21 cellular contexts compared by ENCODE assay signal in genomic region chr18:40875101-40875500, GRCh38.
A peak's percentile ranks its signal among the peaks of the same experiment; 100 is the strongest.
DNase-seq lines count a peak whose midpoint lies in the region; ATAC-seq, FAIRE-seq and TF ChIP-seq lines count a peak whose summit lies in the region.
"Had no signal": no experiment of that assay in that cellular context is flagged by ENCODE, and none has a peak within 500 bp of the region (broad histone marks: within the 10 kb centered on the region; RNA-seq: fewer than 3 reads in every experiment).

No MANE protein-coding gene starts in this region.

- H2AFZ ChIP-seq in smooth muscle cell (ENCODE audit: low read depth): peak overlapping the region; percentile 70
- no peak overlapping the region for H2AFZ ChIP-seq in HepG2 (ENCODE audit: low read length)

- H3K4me3 Mint-ChIP-seq in MCF 10A (ENCODE audit: unreplicated experiment): no peak overlapping the region
- H3K4me3 Mint-ChIP-seq: CD8-positive, alpha-beta T cell; T-cell had no signal

- BruUV-seq in MCF 10A (replicated peaks; lab: Mats Ljungman, UMichigan) (no TSS peak), HepG2 (replicated peaks; lab: Mats Ljungman, UMichigan) (no TSS peak)

- no peak for FAIRE-seq in HepG2 (lab: Jason Lieb, UNC)
- FAIRE-seq: A204.1 had no signal

- in situ Hi-C loops in HepG2 (cut with HindIII; ENCODE audit: extremely low pct_ligation_motif_present, low pct_unique_long_range_greater_than_20kb): no loop called here

- H3K79me2 ChIP-seq in smooth muscle cell (ENCODE audit: low read depth) (no peaks in the 10 kb centered on the region), HepG2 (ENCODE audit: insufficient read depth, low read length) (no peaks in the 10 kb centered on the region)

- H3K4me3 ChIP-seq in breast epithelium (no peak overlapping the region), smooth muscle cell (no peak overlapping the region), HepG2 (replicated peaks in 1 of 3; ENCODE audit: insufficient read depth in 1 of 3, low read depth in 2 of 3, low read length in 3 of 3) (no peak overlapping the region)
- H3K4me3 ChIP-seq: BLaER1 treated with 17β-estradiol and CSF1 and Interleukin-3, amounts not matched to agents 10 nM and 100 nM; HAP-1 had no signal

- intact Hi-C loops in MCF 10A (cut with micrococcal nuclease): loop anchor here (5.0 kb wide), 1 partner anchor 37 kb away; no protein-coding TSS in a partner anchor
- intact Hi-C loops in breast epithelium (cut with DNase I; ENCODE audit: low total_unique reads): no loop called here
- intact Hi-C loops in HepG2 (cut with micrococcal nuclease; ENCODE audit: unreplicated experiment): no loop called here

- TF ChIP-seq POLR2A in breast epithelium (IDR thresholded peaks at IDR 0.05) (no peak), HepG2 (IDR thresholded peaks at IDR 0.05; ENCODE audit: insufficient read depth in 1 of 2, low read depth in 2 of 2, low read length in 2 of 2) (no peak), GM18505 (IDR thresholded peaks at IDR 0.05; ENCODE audit: borderline replicate concordance, extremely low read depth, insufficient read depth, insufficient read length) (no peak)

- no peak overlapping the region for H3K27ac ChIP-seq in breast epithelium
- H3K27ac ChIP-seq in epithelial cell of prostate: peak overlapping the region; percentile 86
- no peak overlapping the region for H3K27ac ChIP-seq in smooth muscle cell (ENCODE audit: low read depth)
- no peak overlapping the region for H3K27ac ChIP-seq in HepG2 (ENCODE audit: extremely low read length, insufficient read depth, low read length)
- H3K27ac ChIP-seq: BLaER1 treated with 17β-estradiol and CSF1 and Interleukin-3, amounts not matched to agents 10 nM and 100 nM had no signal

- H4K20me1 ChIP-seq in smooth muscle cell (ENCODE audit: low read depth) (no peaks in the 10 kb centered on the region), HepG2 (ENCODE audit: insufficient read depth, low read length) (no peaks in the 10 kb centered on the region)
- H4K20me1 ChIP-seq: BLaER1 treated with 17β-estradiol and CSF1 and Interleukin-3, amounts not matched to agents 10 nM and 100 nM had no signal

- no peaks in the 10 kb centered on the region for H3K27me3 Mint-ChIP-seq in MCF 10A (ENCODE audit: insufficient read depth, unreplicated experiment)
- H3K27me3 Mint-ChIP-seq: T-cell had no signal

- H3K27me3 ChIP-seq in breast epithelium (no peaks in the 10 kb centered on the region), smooth muscle cell (ENCODE audit: low read depth) (no peaks in the 10 kb centered on the region), HepG2 (ENCODE audit: control insufficient read depth in 1 of 2, insufficient read depth in 2 of 2, low read length in 2 of 2) (no peaks in the 10 kb centered on the region)
- H3K27me3 ChIP-seq: BLaER1 treated with 17β-estradiol and CSF1 and Interleukin-3, amounts not matched to agents 10 nM and 100 nM had no signal

- H3K36me3 Mint-ChIP-seq in MCF 10A (ENCODE audit: insufficient read depth, unreplicated experiment): no peaks in the 10 kb centered on the region
- H3K36me3 Mint-ChIP-seq: CD8-positive, alpha-beta T cell; T-cell had no signal

- H3K9me3 ChIP-seq in breast epithelium: no peaks in the 10 kb centered on the region
- no peaks in the 10 kb centered on the region for H3K9me3 ChIP-seq in smooth muscle cell (replicated peaks; ENCODE audit: low read depth)
- H3K9me3 ChIP-seq in HepG2 (ENCODE audit: low read length): no peaks in the 10 kb centered on the region
- H3K9me3 ChIP-seq: BLaER1 treated with 17β-estradiol and CSF1 and Interleukin-3, amounts not matched to agents 10 nM and 100 nM; HAP-1; SK-N-SH had no signal

- DNase-seq in MCF 10A (ENCODE audit: unreplicated experiment) (no peak), breast epithelium (ENCODE audit: low spot score in 2 of 2) (no peak), NCI-H69 (lab: John Stamatoyannopoulos, UW) (peak; percentile 47), epithelial cell of prostate (ENCODE audit: low read depth, low spot score) (no peak), smooth muscle cell (lab: John Stamatoyannopoulos, UW; ENCODE audit: unreplicated experiment) (no peak), HepG2 (ENCODE audit: low spot score) (no peak)
- DNase-seq in effector CD4-positive, alpha-beta T cell: no peak
- DNase-seq: CD8-positive, alpha-beta T cell; DMS79; KBM-7; MV-4-11; NCI-H1694; NCI-H2081 treated with DMSO at 0.1 percent for 48 hours; NCI-H82; SHP77 treated with DMSO at 0.1 percent for 48 hours; SK-N-SH; T-cell had no signal

- TF ChIP-seq CTCF in MCF 10A (IDR thresholded peaks at IDR 0.05; ENCODE audit: unreplicated experiment): no peak
- TF ChIP-seq CTCF in breast epithelium (IDR thresholded peaks at IDR 0.05): no peak
- TF ChIP-seq CTCF in smooth muscle cell (IDR thresholded peaks at IDR 0.05; ENCODE audit: borderline replicate concordance, insufficient read depth, poor library complexity, severe bottlenecking): no peak
- no peak for TF ChIP-seq CTCF in HepG2 (CRISPR knock-in tag; IDR thresholded peaks at IDR 0.05)

- CTCF ChIA-PET in MCF 10A (lab: Yijun Ruan, JAX): no interaction called here
- CTCF ChIA-PET in HepG2 (lab: Yijun Ruan, JAX; ENCODE audit: low intra/inter-chr PET ratio, low total read pairs): no interaction called here

- H3K9ac ChIP-seq in smooth muscle cell (ENCODE audit: low read depth) (no peak overlapping the region), HepG2 (ENCODE audit: insufficient read depth, low read depth, low read length) (no peak overlapping the region)
- H3K9ac ChIP-seq: BLaER1 treated with 17β-estradiol and CSF1 and Interleukin-3, amounts not matched to agents 10 nM and 100 nM; SK-N-SH had no signal

- peak overlapping the region; percentile 73 for H3K27ac Mint-ChIP-seq in MCF 10A (ENCODE audit: low read depth, unreplicated experiment)
- H3K27ac Mint-ChIP-seq: CD8-positive, alpha-beta T cell; T-cell had no signal

- peaks cover 7% of the 10 kb centered on the region for H3F3A ChIP-seq in smooth muscle cell (ENCODE audit: low read depth)

- H3K9me3 Mint-ChIP-seq in MCF 10A (ENCODE audit: unreplicated experiment): peaks cover 7% of the 10 kb centered on the region

- no peaks in the 10 kb centered on the region for H3K4me1 ChIP-seq in breast epithelium
- H3K4me1 ChIP-seq in smooth muscle cell (ENCODE audit: low read depth): no peaks in the 10 kb centered on the region
- H3K4me1 ChIP-seq in HepG2 (ENCODE audit: insufficient read depth, low read length): no peaks in the 10 kb centered on the region

- TF ChIP-seq EP300 in HepG2 (IDR thresholded peaks at IDR 0.05; ENCODE audit: low read depth in 2 of 2, low read length in 2 of 2) (no peak), HepG2 (CRISPR knock-in tag; IDR thresholded peaks at IDR 0.05; ENCODE audit: borderline replicate concordance) (no peak)

- WGBS in smooth muscle cell (ENCODE audit: low lambda C conversion rate): 86% methylated on average over 4 of the region's 4 CpGs
- WGBS in HepG2 (ENCODE audit: low lambda C conversion rate): 11% methylated on average over 4 of the region's 4 CpGs

- POLR2A ChIA-PET in MCF 10A (lab: Yijun Ruan, JAX): interaction anchor here (0.6 to 1.3 kb wide), 2 partner anchors 23 to 356 kb away, joined by 3 read pairs; no protein-coding TSS in a partner anchor
- POLR2A ChIA-PET in HepG2 (lab: Yijun Ruan, JAX): no interaction called here

- H3K36me3 ChIP-seq in breast epithelium: no peaks in the 10 kb centered on the region
- no peaks in the 10 kb centered on the region for H3K36me3 ChIP-seq in smooth muscle cell (ENCODE audit: low read depth)
- no peaks in the 10 kb centered on the region for H3K36me3 ChIP-seq in HepG2 (replicated peaks in 1 of 2; ENCODE audit: control insufficient read depth in 1 of 2, insufficient read depth in 2 of 2, low read length in 2 of 2)
- H3K36me3 ChIP-seq: BLaER1 treated with 17β-estradiol and CSF1 and Interleukin-3, amounts not matched to agents 10 nM and 100 nM; HAP-1 had no signal

- no peak for TF ChIP-seq RAD21 in HepG2 (CRISPR knock-in tag; IDR thresholded peaks at IDR 0.05)

- H3K4me1 Mint-ChIP-seq in MCF 10A (ENCODE audit: insufficient read depth, unreplicated experiment): peaks cover 17% of the 10 kb centered on the region
- H3K4me1 Mint-ChIP-seq: T-cell had no signal

- ATAC-seq in HepG2 (no peak), GM18505 (IDR thresholded peaks at IDR 0.05; ENCODE audit: unreplicated experiment) (no peak)
- ATAC-seq: CD8-positive, alpha-beta T cell; T-cell had no signal

- H3K4me2 ChIP-seq in smooth muscle cell (no peak overlapping the region), HepG2 (ENCODE audit: low read depth, low read length) (no peak overlapping the region)
- H3K4me2 ChIP-seq: BLaER1 treated with 17β-estradiol and CSF1 and Interleukin-3, amounts not matched to agents 10 nM and 100 nM; SK-N-SH had no signal

TF ChIP-seq in HepG2, 621 proteins besides CTCF, POLR2A, EP300 and RAD21 (continues in another document):
- no peak for TF ChIP-seq SAFB2 (CRISPR knock-in tag; IDR thresholded peaks at IDR 0.05; ENCODE audit: borderline replicate concordance, low read depth)
- no peak for TF ChIP-seq ZBTB21 (CRISPR knock-in tag; IDR thresholded peaks at IDR 0.05)
- TF ChIP-seq ADNP (CRISPR knock-in tag; IDR thresholded peaks at IDR 0.05): no peak
- no peak for TF ChIP-seq NFKBIZ (CRISPR knock-in tag; IDR thresholded peaks at IDR 0.05)
- TF ChIP-seq AGO2 (optimal IDR thresholded peaks at IDR 0.05; ENCODE audit: low read depth, low read length): no peak
